Comparison of ENCODE assay signal across 21 cellular contexts in the genomic region with DNA sequence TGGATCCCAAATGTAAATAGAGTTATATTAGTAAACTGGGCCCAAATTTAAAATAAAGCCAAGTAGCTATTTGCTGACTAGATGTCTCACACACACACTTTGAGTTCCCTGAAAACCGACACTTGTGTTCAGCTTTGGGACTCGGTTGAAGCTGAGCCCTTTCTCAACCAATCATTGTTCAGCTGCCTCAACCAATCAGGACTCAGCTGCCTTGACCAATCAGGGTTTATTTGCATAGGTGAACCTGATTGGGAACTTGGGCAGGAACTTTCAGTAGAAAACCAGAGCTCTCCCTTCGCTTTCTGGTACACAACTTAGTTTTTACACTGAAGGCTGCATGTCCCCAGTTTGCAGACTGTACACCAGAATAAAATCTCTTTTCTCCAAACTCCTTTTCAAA.
A peak's percentile ranks its signal among the peaks of the same experiment; 100 is the strongest.
DNase-seq lines count a peak whose midpoint lies in the region; ATAC-seq, FAIRE-seq and TF ChIP-seq lines count a peak whose summit lies in the region.
"Had no signal": no experiment of that assay in that cellular context is flagged by ENCODE, and none has a peak within 500 bp of the region (broad histone marks: within the 10 kb centered on the region; RNA-seq: fewer than 3 reads in every experiment).

No MANE protein-coding gene starts in this region.

- WGBS in HepG2 (ENCODE audit: low lambda C conversion rate): 4% methylated on average over 3 of the region's 3 CpGs
- no CpG with 5 or more reads among the region's 3 CpGs for WGBS in right lobe of liver (ENCODE audit: insufficient coverage, low coverage, low lambda C conversion rate, missing lambda C conversion rate)
- 80 to 88% methylated on average over 3 of the region's 3 CpGs for WGBS in heart right ventricle, 2 donors

- no peak overlapping the region for H3K9ac ChIP-seq in HepG2 (ENCODE audit: insufficient read depth, low read depth, low read length)
- H3K9ac ChIP-seq in Loucy (ENCODE audit: low read depth, low read length, poor library complexity, severe bottlenecking): peak overlapping the region; percentile 51
- no peak overlapping the region for H3K9ac ChIP-seq in kidney (ENCODE audit: low read length in 2 of 2)
- H3K9ac ChIP-seq: GM23248 had no signal

- no peak overlapping the region for H3K4me2 ChIP-seq in HepG2 (ENCODE audit: low read depth, low read length)
- H3K4me2 ChIP-seq in Loucy (ENCODE audit: low read depth, low read length, poor library complexity, severe bottlenecking): peak overlapping the region; percentile 70

- H3K27me3 ChIP-seq in HepG2 (ENCODE audit: control insufficient read depth in 1 of 2, insufficient read depth in 2 of 2, low read length in 2 of 2): 0 out of 5 replicates have a peak, but pooled peaks cover 0 to 3% of the 10 kb centered on the region in 2 experiments
- H3K27me3 ChIP-seq in right lobe of liver: no peaks in the 10 kb centered on the region
- no peaks in the 10 kb centered on the region for H3K27me3 ChIP-seq in Loucy (ENCODE audit: insufficient read depth, low read length, poor library complexity, severe bottlenecking)
- H3K27me3 ChIP-seq in heart right ventricle: peaks cover 0 to 9% (median 3%) of the 10 kb centered on the region in 7 donors
- H3K27me3 ChIP-seq: BE2C had no signal

- H3K4me3 ChIP-seq in HepG2 (replicated peaks in 1 of 3; ENCODE audit: insufficient read depth in 1 of 3, low read depth in 2 of 3, low read length in 3 of 3) (no peak overlapping the region), right lobe of liver (no peak overlapping the region), Loucy (ENCODE audit: low read length, poor library complexity, severe bottlenecking) (peak overlapping the region; percentile 55), heart right ventricle (no peak overlapping the region), kidney (ENCODE audit: low read length in 2 of 2) (no peak overlapping the region)
- H3K4me3 ChIP-seq: GM23248, HAP-1 had no signal

- TF ChIP-seq EP300 in HepG2 (IDR thresholded peaks at IDR 0.05; ENCODE audit: low read depth in 2 of 2, low read length in 2 of 2) (no peak), HepG2 (CRISPR knock-in tag; IDR thresholded peaks at IDR 0.05; ENCODE audit: borderline replicate concordance) (no peak)

- H3K9me2 ChIP-seq in Loucy (replicated peaks; ENCODE audit: low read depth, low read length): no peaks in the 10 kb centered on the region

- DNase-seq in HepG2 (ENCODE audit: low spot score): no peak
- no peak for DNase-seq in right lobe of liver
- DNase-seq in SK-MEL-5 (ENCODE audit: low read depth, low spot score): peak; percentile 27
- no peak for DNase-seq in heart right ventricle
- DNase-seq in kidney: no peak
- DNase-seq: ACHN; BE2C; C1 segment of cervical spinal cord; CD4-positive, CD25-positive, alpha-beta regulatory T cell; CD8-positive, alpha-beta memory T cell; COR-L47; DMS 273 treated with DMSO at 0.1 percent for 48 hours; DMS53; GM23248 had no signal

- H3K27ac ChIP-seq in HepG2 (ENCODE audit: extremely low read length, insufficient read depth, low read length) (no peak overlapping the region), right lobe of liver (no peak overlapping the region), heart right ventricle (no peak overlapping the region), kidney (ENCODE audit: low read depth in 2 of 2, low read length in 2 of 2) (no peak overlapping the region)
- H3K27ac ChIP-seq: GM23248 had no signal

- H3K4me1 ChIP-seq in HepG2 (ENCODE audit: insufficient read depth, low read length): no peaks in the 10 kb centered on the region
- no peaks in the 10 kb centered on the region for H3K4me1 ChIP-seq in right lobe of liver
- peaks cover 56% of the 10 kb centered on the region for H3K4me1 ChIP-seq in Loucy (ENCODE audit: insufficient read depth, low read length, poor library complexity, severe bottlenecking)
- no peaks in the 10 kb centered on the region for H3K4me1 ChIP-seq in heart right ventricle
- no peaks in the 10 kb centered on the region for H3K4me1 ChIP-seq in kidney (ENCODE audit: control insufficient read depth in 1 of 2, insufficient read depth in 1 of 2, low read depth in 1 of 2, low read length in 2 of 2)
- H3K4me1 ChIP-seq: BE2C, HAP-1 had no signal

- no peak for TF ChIP-seq RAD21 in HepG2 (CRISPR knock-in tag; IDR thresholded peaks at IDR 0.05)

- H3K36me3 ChIP-seq in HepG2 (replicated peaks in 1 of 2; ENCODE audit: control insufficient read depth in 1 of 2, insufficient read depth in 2 of 2, low read length in 2 of 2) (no peaks in the 10 kb centered on the region), right lobe of liver (no peaks in the 10 kb centered on the region), Loucy (ENCODE audit: insufficient read depth, low read length) (no peaks in the 10 kb centered on the region), heart right ventricle (no peaks in the 10 kb centered on the region), kidney (ENCODE audit: control insufficient read depth in 1 of 2, insufficient read depth in 2 of 2, low read length in 2 of 2) (no peaks in the 10 kb centered on the region)
- H3K36me3 ChIP-seq: BE2C, HAP-1 had no signal

- H3K79me2 ChIP-seq in HepG2 (ENCODE audit: insufficient read depth, low read length): no peaks in the 10 kb centered on the region
- H3K79me2 ChIP-seq in Loucy (ENCODE audit: insufficient read depth, low read length): no peaks in the 10 kb centered on the region

- peak; percentile 8 for FAIRE-seq in HepG2 (lab: Jason Lieb, UNC)
- FAIRE-seq in kidney (lab: Jason Lieb, UNC): no peak
- FAIRE-seq: A204.1, G401.6, GM12891, HTR-8/SVneo had no signal

- H2AFZ ChIP-seq in HepG2 (ENCODE audit: low read length) (no peak overlapping the region), Loucy (ENCODE audit: low read length) (no peak overlapping the region)
- H2AFZ ChIP-seq: GM23248 had no signal

- POLR2A ChIA-PET in HepG2 (lab: Yijun Ruan, JAX): no interaction called here

- H3K9me3 ChIP-seq in HepG2 (ENCODE audit: low read length) (no peaks in the 10 kb centered on the region), right lobe of liver (no peaks in the 10 kb centered on the region), Loucy (ENCODE audit: insufficient read depth, low read depth, low read length) (no peaks in the 10 kb centered on the region), heart right ventricle (peaks cover 0 to 4% (median 0%) of the 10 kb centered on the region in 11 donors), kidney (ENCODE audit: control insufficient read depth in 1 of 2, low read length in 2 of 2) (no peaks in the 10 kb centered on the region)
- H3K9me3 ChIP-seq: BE2C, HAP-1 had no signal

- CTCF ChIA-PET in HepG2 (lab: Yijun Ruan, JAX; ENCODE audit: low intra/inter-chr PET ratio, low total read pairs): no interaction called here

- intact Hi-C loops in HepG2 (cut with micrococcal nuclease; ENCODE audit: unreplicated experiment): no loop called here
- intact Hi-C loops in right lobe of liver (cut with DNase I): no loop called here
- intact Hi-C loops in heart right ventricle (cut with DNase I): no loop called here
- intact Hi-C loops in kidney (cut with DNase I): no loop called here

- ATAC-seq in HepG2: no peak
- no peak for ATAC-seq in right lobe of liver
- ATAC-seq in heart right ventricle: no peak
- no peak for ATAC-seq in HG02588 (IDR thresholded peaks at IDR 0.05; ENCODE audit: unreplicated experiment)

- peaks cover 15% of the 10 kb centered on the region for H3F3A ChIP-seq in Loucy (ENCODE audit: low read depth)

- H4K20me1 ChIP-seq in HepG2 (ENCODE audit: insufficient read depth, low read length) (no peaks in the 10 kb centered on the region), Loucy (ENCODE audit: insufficient read depth, low read length, poor library complexity, severe bottlenecking) (no peaks in the 10 kb centered on the region)

- TF ChIP-seq CTCF in HepG2 (CRISPR knock-in tag; IDR thresholded peaks at IDR 0.05) (no peak), right lobe of liver (IDR thresholded peaks at IDR 0.05) (no peak), Loucy (conservative IDR thresholded peaks at IDR 0.05; ENCODE audit: low read length) (no peak), heart right ventricle (IDR thresholded peaks at IDR 0.05) (no peak), kidney (IDR thresholded peaks at IDR 0.05; ENCODE audit: borderline replicate concordance, extremely low read depth, insufficient read depth) (no peak)

- BruUV-seq in HepG2 (replicated peaks; lab: Mats Ljungman, UMichigan): no TSS peak

- in situ Hi-C loops in HepG2 (cut with HindIII; ENCODE audit: extremely low pct_ligation_motif_present, low pct_unique_long_range_greater_than_20kb) (no loop called here), SK-MEL-5 (cut with HindIII; ENCODE audit: low pct_unique_long_range_greater_than_20kb, low sequenced_read_pairs) (no loop called here)

- TF ChIP-seq POLR2A in HepG2 (IDR thresholded peaks at IDR 0.05; ENCODE audit: insufficient read depth in 1 of 2, low read depth in 2 of 2, low read length in 2 of 2) (no peak), right lobe of liver (IDR thresholded peaks at IDR 0.05) (no peak)

TF ChIP-seq in HepG2, 621 proteins besides CTCF, POLR2A, EP300 and RAD21 (continues in another document):
- TF ChIP-seq KMT2A (CRISPR knock-in tag; IDR thresholded peaks at IDR 0.05) (no peak), ATF1 (CRISPR knock-in tag; IDR thresholded peaks at IDR 0.05) (no peak), ZNF331 (CRISPR knock-in tag; IDR thresholded peaks at IDR 0.05) (no peak), ZNF605 (CRISPR knock-in tag; IDR thresholded peaks at IDR 0.05) (no peak), MAZ (IDR thresholded peaks at IDR 0.05; ENCODE audit: borderline replicate concordance, low read depth, low read length) (no peak), MAZ (CRISPR knock-in tag; IDR thresholded peaks at IDR 0.05; ENCODE audit: low read depth) (no peak), ZKSCAN1 (IDR thresholded peaks at IDR 0.05; ENCODE audit: low read length) (no peak), YY1 (IDR thresholded peaks at IDR 0.05; ENCODE audit: insufficient read depth, insufficient replicate concordance, low read depth, low read length) (no peak), TBX2 (CRISPR knock-in tag; IDR thresholded peaks at IDR 0.05; ENCODE audit: borderline replicate concordance) (no peak), EHMT2 (IDR thresholded peaks at IDR 0.05; ENCODE audit: borderline replicate concordance, low read depth, low read length) (no peak), CBX2 (IDR thresholded peaks at IDR 0.05; ENCODE audit: low read depth, low read length) (no peak), CBX2 (CRISPR knock-in tag; IDR thresholded peaks at IDR 0.05; ENCODE audit: low read depth) (no peak), ZNF577 (CRISPR knock-in tag; IDR thresholded peaks at IDR 0.05; ENCODE audit: borderline replicate concordance, low read depth) (no peak)
- TF ChIP-seq, protein P1, sequence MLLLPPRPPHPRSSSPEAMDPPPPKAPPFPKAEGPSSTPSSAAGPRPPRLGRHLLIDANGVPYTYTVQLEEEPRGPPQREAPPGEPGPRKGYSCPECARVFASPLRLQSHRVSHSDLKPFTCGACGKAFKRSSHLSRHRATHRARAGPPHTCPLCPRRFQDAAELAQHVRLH (CRISPR knock-in tag; IDR thresholded peaks at IDR 0.05; ENCODE audit: borderline replicate concordance, low read depth): no peak
